ENCODE assay signal across 27 cellular contexts in genomic region chr10:75443362-75443761, GRCh38.
"Had no signal": no experiment of that assay in that cellular context is flagged by ENCODE, and none has a peak within 500 bp of the region (broad histone marks: within the 10 kb centered on the region; RNA-seq: fewer than 3 reads in every experiment).

No MANE protein-coding gene starts in this region.

- H3K27ac ChIP-seq: stomach, suprapubic skin, testis, thoracic aorta, thyroid gland, tibial artery, tibial nerve, transverse colon, upper lobe of left lung, upper lobe of right lung, uterus, vagina had no signal

- ATAC-seq: stimulated activated effector memory CD8-positive, alpha-beta T cell treated with anti-CD3 and anti-CD28 coated beads, Interleukin-12 subunit alpha, Interleukin-12 subunit beta, amount 100 ng/mL, for 72 hours; stimulated activated memory B cell treated with anti-CD40 and anti-IgM and Interleukin-4, amounts not matched to agents 10 μg/mL and 1 μg/mL and 100 μg/mL, for 72 hours; stimulated activated naive B cell treated with anti-CD40 and anti-IgM and Interleukin-4, amounts not matched to agents 10 μg/mL and 1 μg/mL and 100 μg/mL, for 72 hours; stimulated activated naive CD8-positive, alpha-beta T cell treated with anti-CD3 and anti-CD28 coated beads, Interleukin-15, amount 100 ng/mL, for 72 hours; stimulated activated naive CD8-positive, alpha-beta T cell treated with anti-CD3 and anti-CD28 coated beads, Interleukin-15, Interleukin-2, amounts not matched to agents 100 U/mL and 50 U/mL, for 24 hours; upper lobe of right lung had no signal

- H3K4me1 ChIP-seq: suprapubic skin, testis, tibial artery, upper lobe of left lung, upper lobe of right lung, uterus, vagina had no signal

- H3K36me3 ChIP-seq: suprapubic skin, thoracic aorta, thyroid gland, transverse colon, upper lobe of right lung, uterus, vagina had no signal

- H3K27me3 ChIP-seq: stomach, suprapubic skin, testis, thyroid gland, tibial artery, tibial nerve, transverse colon, upper lobe of left lung, upper lobe of right lung, uterus, vagina had no signal

- H3K9me3 ChIP-seq: testis, thyroid gland, transverse colon had no signal

- FAIRE-seq: urothelium cell line had no signal

- DNase-seq: stimulated activated CD4-positive, alpha-beta T cell treated with anti-CD3 and anti-CD28 coated beads, Interleukin-2, amount 100 ng/mL, for 48 hours; stimulated activated CD4-positive, alpha-beta T cell treated with anti-CD3 and anti-CD28 coated beads, Interleukin-4, amount 100 ng/mL, for 1 hour; stimulated activated CD4-positive, alpha-beta T cell treated with anti-CD3 and anti-CD28 coated beads, Interleukin-4, amount 100 ng/mL, for 24 hours; stimulated activated CD4-positive, alpha-beta T cell treated with anti-CD3 and anti-CD28 coated beads, Interleukin-4, amount 100 ng/mL, for 4 hours; stimulated activated CD8-positive, alpha-beta memory T cell treated with anti-CD3 and anti-CD28 coated beads, Interleukin-4, amount 100 ng/mL, for 48 hours; stimulated activated naive B cell treated with anti-CD40 and anti-IgM and Interleukin-4, amounts not matched to agents 10 μg/mL and 1 μg/mL and 100 μg/mL, for 72 hours; stimulated activated naive CD4-positive, alpha-beta T cell; stimulated activated naive CD4-positive, alpha-beta T cell treated with Interleukin-2 at 50 U/mL for 16 hours; stimulated activated naive CD8-positive, alpha-beta T cell treated with anti-CD3 and anti-CD28 coated beads, Interleukin-15, amount 100 ng/mL, for 72 hours; stimulated activated naive CD8-positive, alpha-beta T cell treated with anti-CD3 and anti-CD28 coated beads, Interleukin-15, Interleukin-2, amounts not matched to agents 100 U/mL and 50 U/mL, for 24 hours; stomach; substantia nigra; testis; thyroid gland; tibial artery; transverse colon; trophoblast cell; upper lobe of left lung; upper lobe of right lung; uterus had no signal

- H3K4me3 ChIP-seq: stomach, suprapubic skin, testis, thoracic aorta, thyroid gland, tibial artery, tibial nerve, transverse colon, upper lobe of left lung, upper lobe of right lung, uterus, vagina had no signal
